Comparison of ENCODE assay signal across 23 cellular contexts in the genomic region with DNA sequence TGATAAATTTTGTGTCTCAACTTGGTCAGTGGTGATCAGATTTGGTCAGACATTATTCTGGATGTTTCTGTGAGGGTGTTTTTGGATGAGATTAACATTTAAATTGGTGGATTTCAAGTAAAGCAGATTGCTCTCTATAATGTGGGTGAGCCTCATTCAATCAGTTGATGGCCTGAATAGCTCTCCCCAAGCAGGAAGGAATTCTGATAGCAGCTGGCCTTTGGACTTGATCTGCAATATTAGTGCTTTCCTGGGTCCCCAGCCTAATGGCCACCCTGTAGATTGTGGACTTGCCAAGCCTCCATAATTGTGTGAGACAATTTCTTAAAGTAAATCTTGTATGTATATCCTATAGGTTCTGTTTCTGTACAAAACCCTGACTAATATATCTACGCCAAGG.
DNase-seq lines count a peak whose midpoint lies in the region; ATAC-seq and TF ChIP-seq lines count a peak whose summit lies in the region.
"Had no signal": no experiment of that assay in that cellular context is flagged by ENCODE, and none has a peak within 500 bp of the region (broad histone marks: within the 10 kb centered on the region; RNA-seq: fewer than 3 reads in every experiment).

No MANE protein-coding gene starts in this region.

- H3K27me3 Mint-ChIP-seq in activated T-cell treated with anti-CD3 and anti-CD28 coated beads, Interleukin-2, amount 50 U/mL, for 24 hours, result no peaks in the 10 kb centered on the region
- H3K27me3 Mint-ChIP-seq in activated T-cell treated with anti-CD3 and anti-CD28 coated beads, Interleukin-2, amount 50 U/mL, for 72 hours (ENCODE audit: low read depth), result no peaks in the 10 kb centered on the region
- H3K27me3 Mint-ChIP-seq in memory B cell, result no peaks in the 10 kb centered on the region

- H3K9me3 ChIP-seq in SU-DHL-6 (ENCODE audit: insufficient read depth, low read length) (no peaks in the 10 kb centered on the region), stomach smooth muscle (ENCODE audit: control insufficient read depth in 2 of 2, low read length in 2 of 2) (no peaks in the 10 kb centered on the region)
- H3K9me3 ChIP-seq: BLaER1, SJCRH30, suprapubic skin had no signal

- peak overlapping the region; percentile 48 for H3K27ac Mint-ChIP-seq in activated T-cell treated with anti-CD3 and anti-CD28 coated beads, Interleukin-2, amount 50 U/mL, for 24 hours
- no peak overlapping the region for H3K27ac Mint-ChIP-seq in activated T-cell treated with anti-CD3 and anti-CD28 coated beads, Interleukin-2, amount 50 U/mL, for 72 hours
- H3K27ac Mint-ChIP-seq in memory B cell, result peak overlapping the region; percentile 78
- H3K27ac Mint-ChIP-seq: activated CD8-positive, alpha-beta memory T cell treated with anti-CD3 and anti-CD28 coated beads, Interleukin-2, amount 10 ng/mL, durations not matched to agents 7 days and 5 days; T-helper 2 cell treated with Interferon-gamma antibody and Interleukin-4, amounts not matched to agents 5 μg/mL and 100 μg/mL, for 36 hours had no signal

- peaks cover 72% of the 10 kb centered on the region for H3F3A ChIP-seq in SU-DHL-6 (ENCODE audit: insufficient read depth)

- H3K36me3 Mint-ChIP-seq in activated T-cell treated with anti-CD3 and anti-CD28 coated beads, Interleukin-2, amount 50 U/mL, for 24 hours (ENCODE audit: low read depth), result no peaks in the 10 kb centered on the region
- H3K36me3 Mint-ChIP-seq in activated T-cell treated with anti-CD3 and anti-CD28 coated beads, Interleukin-2, amount 50 U/mL, for 72 hours (ENCODE audit: insufficient read depth in 2 of 2), result no peaks in the 10 kb centered on the region
- H3K36me3 Mint-ChIP-seq in memory B cell, result no peaks in the 10 kb centered on the region

- no peak for TF ChIP-seq CTCF in SU-DHL-6 (IDR thresholded peaks at IDR 0.05; ENCODE audit: insufficient read depth, low read length, poor library complexity, severe bottlenecking)

- peaks cover 62% of the 10 kb centered on the region for H3K4me1 Mint-ChIP-seq in activated T-cell treated with anti-CD3 and anti-CD28 coated beads, Interleukin-2, amount 50 U/mL, for 24 hours (ENCODE audit: low read depth)
- peaks cover 58% of the 10 kb centered on the region for H3K4me1 Mint-ChIP-seq in activated T-cell treated with anti-CD3 and anti-CD28 coated beads, Interleukin-2, amount 50 U/mL, for 72 hours (ENCODE audit: low read depth)
- peaks cover 38% of the 10 kb centered on the region for H3K4me1 Mint-ChIP-seq in memory B cell

- no peaks in the 10 kb centered on the region; the same call in 1 of the 2 replicates for H3K79me2 ChIP-seq in SU-DHL-6 (ENCODE audit: insufficient read depth, low read length)

- DNase-seq in activated T-cell treated with anti-CD3 and anti-CD28 coated beads, Interleukin-2, amount 50 U/mL, for 24 hours, result no peak
- no peak for DNase-seq in activated T-cell treated with anti-CD3 and anti-CD28 coated beads, Interleukin-2, amount 50 U/mL, for 72 hours
- no peak for DNase-seq in memory B cell (ENCODE audit: low spot score in 2 of 2)
- no peak for DNase-seq in activated CD4-positive, alpha-beta T cell treated with anti-CD3 and anti-CD28 coated beads, Interleukin-2, amount 50 U/mL, for 4 hours
- no peak for DNase-seq in DMS153 (lab: John Stamatoyannopoulos, UW)
- DNase-seq in SHP77 (lab: John Stamatoyannopoulos, UW), result no peak
- DNase-seq: activated CD8-positive, alpha-beta memory T cell treated with anti-CD3 and anti-CD28 coated beads, Interleukin-2, amount 10 ng/mL, durations not matched to agents 7 days and 5 days; amygdala; Calu3; glutamatergic neuron; HCEC 1CT; NCI-H1417; NCI-H526 treated with DMSO at 0.1 percent for 48 hours; occipital lobe; PC-3; retina; SJCRH30 had no signal

- peak overlapping the region; percentile 91 for H3K4me2 ChIP-seq in SU-DHL-6 (ENCODE audit: low read depth, low read length, poor library complexity, severe bottlenecking)
- H3K4me2 ChIP-seq: BLaER1 had no signal

- no peak overlapping the region for H2AFZ ChIP-seq in SU-DHL-6 (ENCODE audit: low read depth, low read length, severe bottlenecking)

- no peaks in the 10 kb centered on the region for H3K36me3 ChIP-seq in SU-DHL-6 (ENCODE audit: low read length)
- H3K36me3 ChIP-seq in stomach smooth muscle (ENCODE audit: control insufficient read depth in 2 of 2, insufficient read depth in 2 of 2, low read length in 2 of 2), result no peaks in the 10 kb centered on the region
- H3K36me3 ChIP-seq: BLaER1, SJCRH30, suprapubic skin had no signal

- H3K4me3 ChIP-seq in SU-DHL-6 (ENCODE audit: insufficient read depth, low read length, poor library complexity, severe bottlenecking) (peak overlapping the region; percentile 37), stomach smooth muscle (ENCODE audit: low read length in 2 of 2) (no peak overlapping the region)
- H3K4me3 ChIP-seq: BLaER1, SJCRH30, suprapubic skin had no signal

- H3K9me3 Mint-ChIP-seq in activated T-cell treated with anti-CD3 and anti-CD28 coated beads, Interleukin-2, amount 50 U/mL, for 24 hours, result no peaks in the 10 kb centered on the region
- no peaks in the 10 kb centered on the region for H3K9me3 Mint-ChIP-seq in activated T-cell treated with anti-CD3 and anti-CD28 coated beads, Interleukin-2, amount 50 U/mL, for 72 hours
- no peaks in the 10 kb centered on the region for H3K9me3 Mint-ChIP-seq in memory B cell
- H3K9me3 Mint-ChIP-seq: T-helper 2 cell treated with Interferon-gamma antibody and Interleukin-4, amounts not matched to agents 5 μg/mL and 100 μg/mL, for 36 hours had no signal

- no peaks in the 10 kb centered on the region for H3K27me3 ChIP-seq in SU-DHL-6 (ENCODE audit: low read length)
- H3K27me3 ChIP-seq in stomach smooth muscle (ENCODE audit: control insufficient read depth in 1 of 2, insufficient read depth in 2 of 2, low read length in 2 of 2), result no peaks in the 10 kb centered on the region
- H3K27me3 ChIP-seq: BLaER1, SJCRH30, suprapubic skin had no signal

- H3K4me3 Mint-ChIP-seq in activated T-cell treated with anti-CD3 and anti-CD28 coated beads, Interleukin-2, amount 50 U/mL, for 24 hours, result no peak overlapping the region
- no peak overlapping the region for H3K4me3 Mint-ChIP-seq in activated T-cell treated with anti-CD3 and anti-CD28 coated beads, Interleukin-2, amount 50 U/mL, for 72 hours
- H3K4me3 Mint-ChIP-seq in memory B cell, result no peak overlapping the region
- H3K4me3 Mint-ChIP-seq: activated CD8-positive, alpha-beta memory T cell treated with anti-CD3 and anti-CD28 coated beads, Interleukin-2, amount 10 ng/mL, durations not matched to agents 7 days and 5 days; T-helper 2 cell treated with Interferon-gamma antibody and Interleukin-4, amounts not matched to agents 5 μg/mL and 100 μg/mL, for 36 hours had no signal

- H3K9me2 ChIP-seq in SU-DHL-6 (replicated peaks; ENCODE audit: insufficient read depth, low read length), result no peaks in the 10 kb centered on the region

- peaks cover 5% of the 10 kb centered on the region for H3K4me1 ChIP-seq in stomach smooth muscle (ENCODE audit: control insufficient read depth, insufficient read depth, low read length)

- H4K20me1 ChIP-seq in SU-DHL-6 (ENCODE audit: low read depth, low read length), result no peaks in the 10 kb centered on the region
- H4K20me1 ChIP-seq: BLaER1 had no signal

- no peak for ATAC-seq in activated T-cell treated with anti-CD3 and anti-CD28 coated beads, Interleukin-2, amount 50 U/mL, for 72 hours (replicated peaks in 1 of 2)
- no peak for ATAC-seq in memory B cell (ENCODE audit: low read depth)
- ATAC-seq: activated CD8-positive, alpha-beta memory T cell treated with anti-CD3 and anti-CD28 coated beads, Interleukin-2, amount 10 ng/mL, durations not matched to agents 7 days and 5 days; left lobe of liver; PC-3 had no signal

- H3K27ac ChIP-seq in SU-DHL-6 (ENCODE audit: low read depth, low read length) (peak overlapping the region; percentile 98), stomach smooth muscle (ENCODE audit: low read length) (peak overlapping the region; percentile 50)
- H3K27ac ChIP-seq: BLaER1, SJCRH30, suprapubic skin had no signal

- H3K9ac ChIP-seq in SU-DHL-6 (ENCODE audit: low read length), result peak overlapping the region; percentile 84
- H3K9ac ChIP-seq in stomach smooth muscle (ENCODE audit: low read length in 2 of 2), result no peak overlapping the region
- H3K9ac ChIP-seq: BLaER1 had no signal
